ENCODE assay signal across 1 cellular context in genomic region chr7:94440460-94441039, GRCh38.
A peak's percentile ranks its signal among the peaks of the same experiment; 100 is the strongest.
TF ChIP-seq lines count a peak whose summit lies in the region.

No MANE protein-coding gene starts in this region.

TF ChIP-seq in HepG2, 621 proteins besides CTCF, POLR2A, EP300 and RAD21 (continued from another document and continues in another):
- no peak for TF ChIP-seq SNAPC4 (CRISPR knock-in tag; IDR thresholded peaks at IDR 0.05)
- no peak for TF ChIP-seq ATM (IDR thresholded peaks at IDR 0.05; ENCODE audit: borderline replicate concordance)
- 0 out of 2 replicates have a peak, but pooled peaks have one; percentile 54 for TF ChIP-seq KLF12 (CRISPR knock-in tag; IDR thresholded peaks at IDR 0.05; ENCODE audit: borderline replicate concordance)
- no peak for TF ChIP-seq ZNF468 (CRISPR knock-in tag; IDR thresholded peaks at IDR 0.05)
- TF ChIP-seq SNAI1 (CRISPR knock-in tag; IDR thresholded peaks at IDR 0.05; ENCODE audit: borderline replicate concordance), result no peak
- no peak for TF ChIP-seq ZBTB44 (CRISPR knock-in tag; IDR thresholded peaks at IDR 0.05)
- TF ChIP-seq FOXA3 (CRISPR knock-in tag; IDR thresholded peaks at IDR 0.05), result peak; percentile 76
- TF ChIP-seq, protein P1, sequence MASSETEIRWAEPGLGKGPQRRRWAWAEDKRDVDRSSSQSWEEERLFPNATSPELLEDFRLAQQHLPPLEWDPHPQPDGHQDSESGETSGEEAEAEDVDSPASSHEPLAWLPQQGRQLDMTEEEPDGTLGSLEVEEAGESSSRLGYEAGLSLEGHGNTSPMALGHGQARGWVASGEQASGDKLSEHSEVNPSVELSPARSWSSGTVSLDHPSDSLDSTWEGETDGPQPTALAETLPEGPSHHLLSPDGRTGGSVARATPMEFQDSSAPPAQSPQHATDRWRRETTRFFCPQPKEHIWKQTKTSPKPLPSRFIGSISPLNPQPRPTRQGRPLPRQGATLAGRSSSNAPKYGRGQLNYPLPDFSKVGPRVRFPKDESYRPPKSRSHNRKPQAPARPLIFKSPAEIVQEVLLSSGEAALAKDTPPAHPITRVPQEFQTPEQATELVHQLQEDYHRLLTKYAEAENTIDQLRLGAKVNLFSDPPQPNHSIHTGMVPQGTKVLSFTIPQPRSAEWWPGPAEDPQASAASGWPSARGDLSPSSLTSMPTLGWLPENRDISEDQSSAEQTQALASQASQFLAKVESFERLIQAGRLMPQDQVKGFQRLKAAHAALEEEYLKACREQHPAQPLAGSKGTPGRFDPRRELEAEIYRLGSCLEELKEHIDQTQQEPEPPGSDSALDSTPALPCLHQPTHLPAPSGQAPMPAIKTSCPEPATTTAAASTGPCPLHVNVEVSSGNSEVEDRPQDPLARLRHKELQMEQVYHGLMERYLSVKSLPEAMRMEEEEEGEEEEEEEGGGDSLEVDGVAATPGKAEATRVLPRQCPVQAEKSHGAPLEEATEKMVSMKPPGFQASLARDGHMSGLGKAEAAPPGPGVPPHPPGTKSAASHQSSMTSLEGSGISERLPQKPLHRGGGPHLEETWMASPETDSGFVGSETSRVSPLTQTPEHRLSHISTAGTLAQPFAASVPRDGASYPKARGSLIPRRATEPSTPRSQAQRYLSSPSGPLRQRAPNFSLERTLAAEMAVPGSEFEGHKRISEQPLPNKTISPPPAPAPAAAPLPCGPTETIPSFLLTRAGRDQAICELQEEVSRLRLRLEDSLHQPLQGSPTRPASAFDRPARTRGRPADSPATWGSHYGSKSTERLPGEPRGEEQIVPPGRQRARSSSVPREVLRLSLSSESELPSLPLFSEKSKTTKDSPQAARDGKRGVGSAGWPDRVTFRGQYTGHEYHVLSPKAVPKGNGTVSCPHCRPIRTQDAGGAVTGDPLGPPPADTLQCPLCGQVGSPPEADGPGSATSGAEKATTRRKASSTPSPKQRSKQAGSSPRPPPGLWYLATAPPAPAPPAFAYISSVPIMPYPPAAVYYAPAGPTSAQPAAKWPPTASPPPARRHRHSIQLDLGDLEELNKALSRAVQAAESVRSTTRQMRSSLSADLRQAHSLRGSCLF (CRISPR knock-in tag; IDR thresholded peaks at IDR 0.05; ENCODE audit: borderline replicate concordance), result no peak
- no peak for TF ChIP-seq MTA1 (CRISPR knock-in tag; IDR thresholded peaks at IDR 0.05; ENCODE audit: borderline replicate concordance)
- TF ChIP-seq ZFX (CRISPR knock-in tag; IDR thresholded peaks at IDR 0.05; ENCODE audit: low read depth), result peak; percentile 64
- peak; percentile 37; the same call in 1 of the 2 replicates for TF ChIP-seq KAT8 (CRISPR knock-in tag; IDR thresholded peaks at IDR 0.05)
- TF ChIP-seq ZNF644 (CRISPR knock-in tag; IDR thresholded peaks at IDR 0.05; ENCODE audit: low read depth), result no peak
- TF ChIP-seq, protein P2, sequence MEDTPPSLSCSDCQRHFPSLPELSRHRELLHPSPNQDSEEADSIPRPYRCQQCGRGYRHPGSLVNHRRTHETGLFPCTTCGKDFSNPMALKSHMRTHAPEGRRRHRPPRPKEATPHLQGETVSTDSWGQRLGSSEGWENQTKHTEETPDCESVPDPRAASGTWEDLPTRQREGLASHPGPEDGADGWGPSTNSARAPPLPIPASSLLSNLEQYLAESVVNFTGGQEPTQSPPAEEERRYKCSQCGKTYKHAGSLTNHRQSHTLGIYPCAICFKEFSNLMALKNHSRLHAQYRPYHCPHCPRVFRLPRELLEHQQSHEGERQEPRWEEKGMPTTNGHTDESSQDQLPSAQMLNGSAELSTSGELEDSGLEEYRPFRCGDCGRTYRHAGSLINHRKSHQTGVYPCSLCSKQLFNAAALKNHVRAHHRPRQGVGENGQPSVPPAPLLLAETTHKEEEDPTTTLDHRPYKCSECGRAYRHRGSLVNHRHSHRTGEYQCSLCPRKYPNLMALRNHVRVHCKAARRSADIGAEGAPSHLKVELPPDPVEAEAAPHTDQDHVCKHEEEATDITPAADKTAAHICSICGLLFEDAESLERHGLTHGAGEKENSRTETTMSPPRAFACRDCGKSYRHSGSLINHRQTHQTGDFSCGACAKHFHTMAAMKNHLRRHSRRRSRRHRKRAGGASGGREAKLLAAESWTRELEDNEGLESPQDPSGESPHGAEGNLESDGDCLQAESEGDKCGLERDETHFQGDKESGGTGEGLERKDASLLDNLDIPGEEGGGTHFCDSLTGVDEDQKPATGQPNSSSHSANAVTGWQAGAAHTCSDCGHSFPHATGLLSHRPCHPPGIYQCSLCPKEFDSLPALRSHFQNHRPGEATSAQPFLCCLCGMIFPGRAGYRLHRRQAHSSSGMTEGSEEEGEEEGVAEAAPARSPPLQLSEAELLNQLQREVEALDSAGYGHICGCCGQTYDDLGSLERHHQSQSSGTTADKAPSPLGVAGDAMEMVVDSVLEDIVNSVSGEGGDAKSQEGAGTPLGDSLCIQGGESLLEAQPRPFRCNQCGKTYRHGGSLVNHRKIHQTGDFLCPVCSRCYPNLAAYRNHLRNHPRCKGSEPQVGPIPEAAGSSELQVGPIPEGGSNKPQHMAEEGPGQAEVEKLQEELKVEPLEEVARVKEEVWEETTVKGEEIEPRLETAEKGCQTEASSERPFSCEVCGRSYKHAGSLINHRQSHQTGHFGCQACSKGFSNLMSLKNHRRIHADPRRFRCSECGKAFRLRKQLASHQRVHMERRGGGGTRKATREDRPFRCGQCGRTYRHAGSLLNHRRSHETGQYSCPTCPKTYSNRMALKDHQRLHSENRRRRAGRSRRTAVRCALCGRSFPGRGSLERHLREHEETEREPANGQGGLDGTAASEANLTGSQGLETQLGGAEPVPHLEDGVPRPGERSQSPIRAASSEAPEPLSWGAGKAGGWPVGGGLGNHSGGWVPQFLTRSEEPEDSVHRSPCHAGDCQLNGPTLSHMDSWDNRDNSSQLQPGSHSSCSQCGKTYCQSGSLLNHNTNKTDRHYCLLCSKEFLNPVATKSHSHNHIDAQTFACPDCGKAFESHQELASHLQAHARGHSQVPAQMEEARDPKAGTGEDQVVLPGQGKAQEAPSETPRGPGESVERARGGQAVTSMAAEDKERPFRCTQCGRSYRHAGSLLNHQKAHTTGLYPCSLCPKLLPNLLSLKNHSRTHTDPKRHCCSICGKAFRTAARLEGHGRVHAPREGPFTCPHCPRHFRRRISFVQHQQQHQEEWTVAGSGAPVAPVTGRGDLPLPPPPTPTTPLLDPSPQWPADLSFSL (CRISPR knock-in tag; IDR thresholded peaks at IDR 0.05), result no peak
- 0 out of 2 replicates have a peak, but pooled peaks have one; percentile 21 for TF ChIP-seq POLR2G (IDR thresholded peaks at IDR 0.05; ENCODE audit: low read depth, low read length)
- TF ChIP-seq, protein P3, sequence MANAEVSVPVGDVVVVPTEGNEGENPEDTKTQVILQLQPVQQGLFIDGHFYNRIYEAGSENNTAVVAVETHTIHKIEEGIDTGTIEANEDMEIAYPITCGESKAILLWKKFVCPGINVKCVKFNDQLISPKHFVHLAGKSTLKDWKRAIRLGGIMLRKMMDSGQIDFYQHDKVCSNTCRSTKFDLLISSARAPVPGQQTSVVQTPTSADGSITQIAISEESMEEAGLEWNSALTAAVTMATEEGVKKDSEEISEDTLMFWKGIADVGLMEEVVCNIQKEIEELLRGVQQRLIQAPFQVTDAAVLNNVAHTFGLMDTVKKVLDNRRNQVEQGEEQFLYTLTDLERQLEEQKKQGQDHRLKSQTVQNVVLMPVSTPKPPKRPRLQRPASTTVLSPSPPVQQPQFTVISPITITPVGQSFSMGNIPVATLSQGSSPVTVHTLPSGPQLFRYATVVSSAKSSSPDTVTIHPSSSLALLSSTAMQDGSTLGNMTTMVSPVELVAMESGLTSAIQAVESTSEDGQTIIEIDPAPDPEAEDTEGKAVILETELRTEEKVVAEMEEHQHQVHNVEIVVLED (CRISPR knock-in tag; IDR thresholded peaks at IDR 0.05; ENCODE audit: borderline replicate concordance), result no peak
- TF ChIP-seq ZBTB7B (CRISPR knock-in tag; IDR thresholded peaks at IDR 0.05), result peak; percentile 48; the same call in 1 of the 2 replicates
- TF ChIP-seq EEA1 (CRISPR knock-in tag; IDR thresholded peaks at IDR 0.05; ENCODE audit: borderline replicate concordance), result no peak
- TF ChIP-seq HMGA1 (CRISPR knock-in tag; conservative IDR thresholded peaks at IDR 0.05), result no peak
- no peak for TF ChIP-seq ZNF333 (CRISPR knock-in tag; IDR thresholded peaks at IDR 0.05; ENCODE audit: borderline replicate concordance)
- peak; percentile 72 for TF ChIP-seq ARID5B (CRISPR knock-in tag; IDR thresholded peaks at IDR 0.05)
- TF ChIP-seq BCL6 (CRISPR knock-in tag; IDR thresholded peaks at IDR 0.05), result 0 out of 2 replicates have a peak, but pooled peaks have one; percentile 42
- peak; percentile 47 for TF ChIP-seq ZFY (CRISPR knock-in tag; IDR thresholded peaks at IDR 0.05)
- TF ChIP-seq ZNF430 (CRISPR knock-in tag; IDR thresholded peaks at IDR 0.05), result no peak
- no peak for TF ChIP-seq HDAC1 (CRISPR knock-in tag; IDR thresholded peaks at IDR 0.05)
- no peak for TF ChIP-seq NR2F2 (IDR thresholded peaks at IDR 0.05; ENCODE audit: borderline replicate concordance, low read depth)
- no peak for TF ChIP-seq NAIF1 (CRISPR knock-in tag; IDR thresholded peaks at IDR 0.05; ENCODE audit: borderline replicate concordance)
- no peak for TF ChIP-seq ZBTB1 (CRISPR knock-in tag; IDR thresholded peaks at IDR 0.05; ENCODE audit: borderline replicate concordance)
- TF ChIP-seq SIX1 (CRISPR knock-in tag; IDR thresholded peaks at IDR 0.05; ENCODE audit: borderline replicate concordance), result no peak
- TF ChIP-seq ZMYM3 (CRISPR knock-in tag; IDR thresholded peaks at IDR 0.05), result no peak
- no peak for TF ChIP-seq ZNF768 (CRISPR knock-in tag; IDR thresholded peaks at IDR 0.05)
- TF ChIP-seq GABPB1 (CRISPR knock-in tag; IDR thresholded peaks at IDR 0.05), result peak; percentile 58; the same call in 1 of the 2 replicates
